Comparison of ENCODE assay signal across 9 cellular contexts in genomic region chr19:38394488-38394887, GRCh38. TPM values are rescaled to one million over a fixed set of nuclear protein-coding genes. Genes with fewer than 3 reads are reported as not detected.
A peak's percentile ranks its signal among the peaks of the same experiment; 100 is the strongest.
DNase-seq lines count a peak whose midpoint lies in the region; ATAC-seq and TF ChIP-seq lines count a peak whose summit lies in the region.
"Had no signal": no experiment of that assay in that cellular context is flagged by ENCODE, and none has a peak within 500 bp of the region (broad histone marks: within the 10 kb centered on the region; RNA-seq: fewer than 3 reads in every experiment).

No MANE protein-coding gene starts in this region.

- no peak for ATAC-seq in HG03378 (IDR thresholded peaks at IDR 0.05; ENCODE audit: unreplicated experiment)

- H3K4me3 ChIP-seq in SK-N-SH (ENCODE audit: low read depth in 2 of 2, low read length in 1 of 2) (no peak overlapping the region), right atrium auricular region (no peak overlapping the region)

- no peaks in the 10 kb centered on the region for H4K20me1 ChIP-seq in SK-N-SH (ENCODE audit: insufficient read depth)

- H3K27me3 ChIP-seq in SK-N-SH (ENCODE audit: insufficient read depth) (no peaks in the 10 kb centered on the region), right atrium auricular region (peaks cover 0 to 16% of the 10 kb centered on the region in 2 donors)

- H3K36me3 ChIP-seq in SK-N-SH (replicated peaks in 1 of 2; ENCODE audit: control insufficient read depth in 1 of 2, insufficient read depth in 2 of 2, low read length in 1 of 2): peaks cover 22 to 35% of the 10 kb centered on the region in 2 experiments
- no peaks in the 10 kb centered on the region for H3K36me3 ChIP-seq in right atrium auricular region

- no peak for TF ChIP-seq CTCF in SK-N-SH (IDR thresholded peaks at IDR 0.05)
- no peak for TF ChIP-seq CTCF in right atrium auricular region (IDR thresholded peaks at IDR 0.05)

- DNase-seq in ELF-1 (ENCODE audit: low read depth, low spot score) (peak; percentile 95), dermis blood vessel endothelial cell (peak; percentile 37), retina (peak; percentile 64), SK-N-SH (no peak), NCI-H524 treated with DMSO at 0.1 percent for 48 hours (lab: John Stamatoyannopoulos, UW) (no peak), right atrium auricular region (ENCODE audit: low spot score) (no peak)
- peak; percentile 58 to 66 for DNase-seq in activated CD4-positive, alpha-beta T cell treated with anti-CD3 and anti-CD28 coated beads for 4 hours

- 95% methylated on average over 21 of the region's 30 CpGs for WGBS in SK-N-SH (ENCODE audit: low lambda C conversion rate)

- TF ChIP-seq RAD21 in SK-N-SH (IDR thresholded peaks at IDR 0.05; ENCODE audit: low read length): no peak

- H3K9ac ChIP-seq in SK-N-SH: no peak overlapping the region
- H3K9ac ChIP-seq: parathyroid adenoma had no signal

- H3F3A ChIP-seq in SK-N-SH (replicated peaks; ENCODE audit: insufficient read depth): peaks cover 3% of the 10 kb centered on the region

- no peak overlapping the region for H3K4me2 ChIP-seq in SK-N-SH

- CTCF ChIA-PET in SK-N-SH (lab: Yijun Ruan, JAX): interaction anchor here (2.9 kb wide), 1 partner anchor 9 kb away, joined by 13 read pairs; the partner anchor contains the start of gene FAM98C

- no peak overlapping the region for H2AFZ ChIP-seq in SK-N-SH (ENCODE audit: low read depth)
- H2AFZ ChIP-seq: parathyroid adenoma had no signal

- H3K27ac ChIP-seq in SK-N-SH (ENCODE audit: low read depth in 2 of 2, low read length in 1 of 2): no peak overlapping the region
- H3K27ac ChIP-seq in right atrium auricular region: no peak overlapping the region
- H3K27ac ChIP-seq: parathyroid adenoma had no signal

- TF ChIP-seq EP300 in SK-N-SH (IDR thresholded peaks at IDR 0.05; ENCODE audit: borderline replicate concordance in 1 of 2, low read depth in 1 of 2, low read length in 1 of 2): no peak

- POLR2A ChIA-PET in SK-N-SH (lab: Yijun Ruan, JAX): no interaction called here

- peaks cover 7 to 9% of the 10 kb centered on the region in 2 experiments; a peak in 2 of 4 replicates for H3K4me1 ChIP-seq in SK-N-SH (ENCODE audit: control insufficient read depth in 1 of 2, insufficient read depth in 2 of 2, low read depth in 1 of 2, low read length in 1 of 2)
- peaks cover 0 to 23% of the 10 kb centered on the region in 2 donors for H3K4me1 ChIP-seq in right atrium auricular region
- H3K4me1 ChIP-seq: parathyroid adenoma had no signal

- no peaks in the 10 kb centered on the region for H3K9me2 ChIP-seq in SK-N-SH

- peaks cover 26% of the 10 kb centered on the region for H3K79me2 ChIP-seq in SK-N-SH (ENCODE audit: insufficient read depth)
- H3K79me2 ChIP-seq: parathyroid adenoma had no signal

- H3K9me3 ChIP-seq in SK-N-SH: no peaks in the 10 kb centered on the region
- no peaks in the 10 kb centered on the region for H3K9me3 ChIP-seq in right atrium auricular region

TF ChIP-seq in SK-N-SH, 30 proteins besides CTCF, POLR2A, EP300 and RAD21:
- no peak for TF ChIP-seq FOXM1 (IDR thresholded peaks at IDR 0.05; ENCODE audit: low read depth)
- no peak for TF ChIP-seq TCF12 (IDR thresholded peaks at IDR 0.05)
- TF ChIP-seq TAF1 (IDR thresholded peaks at IDR 0.05; ENCODE audit: borderline replicate concordance, low read depth, low read length): no peak

RNA-seq across cellular contexts. Expression of gene SPRED3, which starts 6.0 kb away (rescaled TPM):
- total RNA-seq in dermis blood vessel endothelial cell (0.51 and 1.0 TPM in 2 replicates), right atrium auricular region (under 1 TPM; 0.56 to 0.67 TPM)
- polyA plus RNA-seq in SK-N-SH (2012; rRNA removed): 10.5 and 11.1 TPM in 2 replicates
- polyA plus RNA-seq in SK-N-SH (2012; cell fraction: cytosol; rRNA removed): 4.3 and 5.6 TPM in 2 replicates
- 50.6 and 58.3 TPM in 2 replicates for polyA plus RNA-seq in SK-N-SH (2012; cell fraction: nucleus; rRNA removed)

RNA-seq across cellular contexts. Expression of gene GGN, which starts 6.7 kb away (rescaled TPM):
- 0.23 and 0.34 TPM in 2 replicates for total RNA-seq in dermis blood vessel endothelial cell
- 0.48 and 0.52 TPM in 2 replicates for polyA plus RNA-seq in SK-N-SH (2012; rRNA removed)
- polyA plus RNA-seq in SK-N-SH (2012; cell fraction: cytosol; rRNA removed): 0.37 and 0.63 TPM in 2 replicates
- polyA plus RNA-seq in SK-N-SH (2012; cell fraction: nucleus; rRNA removed): 2.0 and 4.0 TPM in 2 replicates
- total RNA-seq in right atrium auricular region: 1 to 10 TPM in 1 of 2 donors, under 1 TPM in 1; 0.37 to 1.3 TPM

RNA-seq across cellular contexts. Expression of gene FAM98C, which starts 8.4 kb away (rescaled TPM):
- 7.3 and 12.3 TPM in 2 replicates for total RNA-seq in dermis blood vessel endothelial cell
- polyA plus RNA-seq in SK-N-SH (2012; rRNA removed): 24.9 and 26.7 TPM in 2 replicates
- 10.6 and 16.0 TPM in 2 replicates for polyA plus RNA-seq in SK-N-SH (2012; cell fraction: cytosol; rRNA removed)
- polyA plus RNA-seq in SK-N-SH (2012; cell fraction: nucleus; rRNA removed): 64.7 and 94.3 TPM in 2 replicates
- total RNA-seq in right atrium auricular region: 10 to 100 TPM; 11.9 to 19.8 TPM

RNA-seq across cellular contexts. Expression of gene PSMD8, which starts 20.1 kb away (rescaled TPM):
- total RNA-seq in dermis blood vessel endothelial cell (251 and 344 TPM in 2 replicates), right atrium auricular region (100 to 1,000 TPM; 403 to 603 TPM)
- polyA plus RNA-seq in SK-N-SH (2012; rRNA removed): 400 and 453 TPM in 2 replicates
- 207 and 336 TPM in 2 replicates for polyA plus RNA-seq in SK-N-SH (2012; cell fraction: cytosol; rRNA removed)
- 110 and 206 TPM in 2 replicates for polyA plus RNA-seq in SK-N-SH (2012; cell fraction: nucleus; rRNA removed)

RNA-seq across cellular contexts. Expression of gene RASGRP4, which starts 31.5 kb away (rescaled TPM):
- total RNA-seq in dermis blood vessel endothelial cell (not detected in 2 replicates), right atrium auricular region (1 to 10 TPM; 1.1 to 2.9 TPM)
- polyA plus RNA-seq in SK-N-SH (2012; rRNA removed): not detected in 2 replicates
- not detected in 2 replicates for polyA plus RNA-seq in SK-N-SH (2012; cell fraction: cytosol; rRNA removed)
- polyA plus RNA-seq in SK-N-SH (2012; cell fraction: nucleus; rRNA removed): not detected in 2 replicates

Comparison
In these comparisons a context has a peak if more than half of its experiments do, and no peak if none do; other contexts are left out.
1. DNase-seq: peak in ELF-1 (single experiment), activated CD4-positive, alpha-beta T cell treated with anti-CD3 and anti-CD28 coated beads for 4 hours (2 of 2), dermis blood vessel endothelial cell (single experiment) and retina (single experiment); none in SK-N-SH (single experiment), NCI-H524 treated with DMSO at 0.1 percent for 48 hours (single experiment) and right atrium auricular region (single experiment).